ENCODE assay signal across 7 cellular contexts in the genomic region with DNA sequence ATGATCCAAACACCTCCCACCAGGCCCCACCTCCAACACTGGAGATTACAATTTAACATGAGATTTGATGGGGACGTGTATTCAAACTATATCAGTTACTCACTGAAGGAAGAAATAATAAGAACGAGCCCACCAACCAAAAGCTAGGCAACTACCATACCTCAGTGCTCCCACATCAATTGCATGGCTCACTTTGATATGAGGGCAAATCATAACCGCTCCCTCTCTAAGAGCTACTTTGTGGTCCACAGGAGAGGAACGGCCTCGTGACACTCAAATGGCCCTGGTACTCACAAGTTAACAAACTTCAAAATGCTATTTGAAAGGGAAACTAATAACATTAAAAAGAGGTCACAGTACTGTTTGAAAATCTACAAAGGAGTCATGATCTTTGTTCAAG.
"Had no signal": no experiment of that assay in that cellular context is flagged by ENCODE, and none has a peak within 500 bp of the region (broad histone marks: within the 10 kb centered on the region; RNA-seq: fewer than 3 reads in every experiment).

No MANE protein-coding gene starts in this region.

- H3K9me3 ChIP-seq: HAP-1 had no signal

- H3K27ac ChIP-seq: GM23248 had no signal

- H3K4me1 ChIP-seq: HAP-1 had no signal

- H3K4me3 ChIP-seq: GM23248, HAP-1, K562 had no signal

- DNase-seq: GM23248, GOT3, H7, HFFc6, KG1 had no signal

- H3K36me3 ChIP-seq: HAP-1 had no signal
